28 cellular contexts compared by ENCODE assay signal in the genomic region with DNA sequence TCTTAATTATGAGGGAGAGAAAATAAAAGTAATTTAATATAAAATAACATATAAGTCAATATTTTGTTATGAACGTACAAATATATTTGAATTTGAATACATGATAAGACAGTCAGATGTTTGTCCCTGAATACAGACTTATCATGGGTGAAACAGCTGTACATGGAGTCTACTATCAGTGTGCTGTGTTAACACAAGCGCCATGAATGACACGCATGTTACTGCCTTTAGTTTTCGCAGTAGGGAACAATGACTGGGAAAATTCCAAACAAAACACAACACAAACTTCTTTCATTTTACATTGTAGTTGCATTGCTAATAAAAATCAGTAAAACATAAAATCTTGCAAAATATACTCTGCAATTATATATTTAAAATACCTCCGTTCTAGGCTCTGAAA.
"Had no signal": no experiment of that assay in that cellular context is flagged by ENCODE, and none has a peak within 500 bp of the region (broad histone marks: within the 10 kb centered on the region; RNA-seq: fewer than 3 reads in every experiment).

No MANE protein-coding gene starts in this region.

- H3K27me3 ChIP-seq: colonic mucosa, esophagus squamous epithelium, foreskin keratinocyte, gastrocnemius medialis, gastroesophageal sphincter, heart right ventricle had no signal

- H3K4me1 ChIP-seq: colonic mucosa, esophagus muscularis mucosa, esophagus squamous epithelium, foreskin keratinocyte, gastrocnemius medialis, gastroesophageal sphincter, heart left ventricle, heart right ventricle had no signal

- DNase-seq: colonic mucosa; cortex of kidney; dermis blood vessel endothelial cell; dorsolateral prefrontal cortex; effector CD4-positive, alpha-beta T cell; effector CD8-positive, alpha-beta T cell; effector memory CD4-positive, alpha-beta T cell; effector memory CD8-positive, alpha-beta T cell; endodermal cell; erythroblast; esophagus squamous epithelium; foreskin fibroblast; foreskin keratinocyte; foreskin melanocyte; gastrocnemius medialis; glutamatergic neuron; head of caudate nucleus; heart left ventricle; heart right ventricle had no signal

- ATAC-seq: effector memory CD8-positive, alpha-beta T cell; esophagus mucosa; foreskin keratinocyte; gastrocnemius medialis; gastroesophageal sphincter; heart left ventricle; heart right ventricle had no signal

- FAIRE-seq: colon, endometrium, endothelial cell of umbilical vein, frontal cortex had no signal

- H3K27ac ChIP-seq: colonic mucosa, coronary artery, dorsolateral prefrontal cortex, epithelial cell of prostate, esophagus muscularis mucosa, esophagus squamous epithelium, foreskin keratinocyte, gastrocnemius medialis, gastroesophageal sphincter, heart left ventricle, heart right ventricle had no signal

- H3K9me3 ChIP-seq: colonic mucosa, esophagus muscularis mucosa, esophagus squamous epithelium, gastrocnemius medialis, heart left ventricle had no signal

- H3K36me3 ChIP-seq: colonic mucosa, esophagus muscularis mucosa, esophagus squamous epithelium, gastrocnemius medialis, gastroesophageal sphincter, heart left ventricle, heart right ventricle had no signal

- H3K4me3 ChIP-seq: colonic mucosa, coronary artery, dorsolateral prefrontal cortex, esophagus muscularis mucosa, esophagus squamous epithelium, gastrocnemius medialis, gastroesophageal sphincter, heart left ventricle, heart right ventricle had no signal
